In the genomic region with DNA sequence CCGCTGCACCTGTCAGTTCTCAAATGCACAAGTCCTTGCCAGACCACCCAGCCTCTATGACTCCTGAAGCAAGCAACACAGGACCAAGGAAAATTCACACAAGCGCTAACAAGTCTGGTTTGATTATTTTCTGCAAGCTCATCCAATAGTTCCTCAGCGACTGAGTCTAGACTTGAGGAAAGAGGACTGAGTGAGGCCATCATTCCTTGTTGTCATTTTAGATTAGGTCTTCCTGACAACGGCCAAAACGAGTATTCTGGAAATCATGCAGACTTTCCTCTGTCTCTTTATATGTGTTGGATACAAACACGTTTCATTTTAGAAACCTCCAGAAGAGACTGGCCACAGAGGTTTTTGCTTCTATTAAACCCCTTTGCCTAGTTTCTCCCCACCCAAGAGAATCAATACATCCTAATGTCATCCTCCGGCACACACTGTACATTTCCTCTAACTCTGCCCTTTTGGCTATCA, we compare ENCODE assay signal across 8 cellular contexts. TPM values are rescaled to one million over a fixed set of nuclear protein-coding genes. Genes with fewer than 3 reads are reported as not detected.
DNase-seq lines count a peak whose midpoint lies in the region; ATAC-seq and TF ChIP-seq lines count a peak whose summit lies in the region.

No MANE protein-coding gene starts in this region.

- peaks cover 52% of the 10 kb centered on the region for H4K20me1 ChIP-seq in PC-3 (ENCODE audit: low read length)

- BruUV-seq in PC-3 (replicated peaks; lab: Mats Ljungman, UMichigan), result TSS peak; percentile 80

- peak overlapping the region; percentile 88 for H3K4me3 ChIP-seq in PC-3 (ENCODE audit: low read length)

- H3K4me1 ChIP-seq in PC-3 (ENCODE audit: insufficient read depth, low read length), result peaks cover 28% of the 10 kb centered on the region

- ATAC-seq in PC-3, result no peak

- peaks cover 94% of the 10 kb centered on the region for H3K79me2 ChIP-seq in PC-3 (ENCODE audit: low read length)

- POLR2A ChIA-PET in PC-3 (lab: Charles Lee; ENCODE audit: unreplicated experiment), result interaction anchor here (0.6 to 1.1 kb wide), 3 partner anchors 15 to 328 kb away, joined by 3 to 7 read pairs (median 4); a partner anchor contains a TSS

- peaks cover 21% of the 10 kb centered on the region; the same call in 1 of the 2 replicates for H3K36me3 ChIP-seq in PC-3 (ENCODE audit: low read depth, low read length)

- TF ChIP-seq CTCF in PC-3 (conservative IDR thresholded peaks at IDR 0.05; ENCODE audit: low read depth, low read length) (no peak), GM10266 (IDR thresholded peaks at IDR 0.05; ENCODE audit: control insufficient read depth, insufficient read depth, low read depth, missing control alignments) (no peak)

- peak overlapping the region; percentile 98 for H3K9ac ChIP-seq in PC-3 (ENCODE audit: low read length)

- intact Hi-C loops in PC-3 (cut with micrococcal nuclease), result loop anchor here (1.0 to 10.0 kb wide), 4 partner anchors 12 to 338 kb away; a partner anchor contains a TSS

- no peaks in the 10 kb centered on the region for H3K9me2 ChIP-seq in PC-3 (replicated peaks; ENCODE audit: low read length)

- peak; percentile 21 for DNase-seq in NCI-H748 (lab: John Stamatoyannopoulos, UW; ENCODE audit: unreplicated experiment)
- no peak for DNase-seq in NCI-H748 treated with DMSO at 0.1 percent for 48 hours (lab: John Stamatoyannopoulos, UW)
- peak; percentile 30 for DNase-seq in PC-3
- peak; percentile 55 for DNase-seq in dermis blood vessel endothelial cell
- peak; percentile 47 for DNase-seq in myocyte (ENCODE audit: low read depth)
- no peak for DNase-seq in GM10266 (ENCODE audit: extremely low spot score)
- DNase-seq in activated effector memory CD4-positive, alpha-beta T cell treated with anti-CD3 and anti-CD28 coated beads, Interleukin-2, amount 50 U/mL, for 16 hours, result no peak
- no peak for DNase-seq in stimulated activated CD4-positive, alpha-beta T cell treated with anti-CD3 and anti-CD28 coated beads, Interleukin-1b, Interleukin-23, amount 100 ng/mL, for 48 hours

- CTCF ChIA-PET in PC-3 (lab: Charles Lee), result interaction anchor here (0.6 to 1.1 kb wide), 2 partner anchors 53 to 62 kb away, joined by 3 to 4 read pairs; no protein-coding TSS in a partner anchor

- H3K27ac ChIP-seq in PC-3 (ENCODE audit: low read length), result peak overlapping the region; percentile 98

- H3K9me3 ChIP-seq in PC-3 (ENCODE audit: low read length), result no peaks in the 10 kb centered on the region

- no peaks in the 10 kb centered on the region for H3F3A ChIP-seq in PC-3 (ENCODE audit: low read length, unreplicated experiment)

- no peaks in the 10 kb centered on the region for H3K27me3 ChIP-seq in PC-3 (ENCODE audit: low read length)

- H2AFZ ChIP-seq in PC-3 (ENCODE audit: low read length), result peak overlapping the region; percentile 63

- peak overlapping the region; percentile 87 for H3K4me2 ChIP-seq in PC-3 (ENCODE audit: low read length)

RNA-seq across cellular contexts. Expression of a gene that starts 0.6 kb away (rescaled TPM):
- total RNA-seq in PC-3 (2014; rRNA removed) (147 and 163 TPM in 2 replicates), dermis blood vessel endothelial cell (109 and 164 TPM in 2 replicates), myocyte (67.8 and 73.3 TPM in 2 replicates)
- 47.4 TPM for polyA plus RNA-seq in myocyte (2012)

RNA-seq across cellular contexts. Expression of a gene that starts 1.1 kb away (rescaled TPM):
- total RNA-seq in PC-3 (2014; rRNA removed) (72.4 and 89.0 TPM in 2 replicates), dermis blood vessel endothelial cell (71.6 and 81.5 TPM in 2 replicates), myocyte (46.5 and 47.6 TPM in 2 replicates)
- 66.7 TPM for polyA plus RNA-seq in myocyte (2012)

RNA-seq across cellular contexts. Expression of a gene that starts 31.2 kb away (rescaled TPM):
- total RNA-seq in PC-3 (2014; rRNA removed), result 17.9 and 26.3 TPM in 2 replicates
- 26.5 and 27.5 TPM in 2 replicates for total RNA-seq in dermis blood vessel endothelial cell
- total RNA-seq in myocyte, result 14.2 and 16.3 TPM in 2 replicates
- polyA plus RNA-seq in myocyte (2012), result 27.9 TPM

RNA-seq across cellular contexts. Expression of a gene that starts 54.4 kb away (rescaled TPM):
- total RNA-seq in PC-3 (2014; rRNA removed) (163 and 205 TPM in 2 replicates), dermis blood vessel endothelial cell (46.6 and 92.0 TPM in 2 replicates), myocyte (36.8 and 50.2 TPM in 2 replicates)
- 161 TPM for polyA plus RNA-seq in myocyte (2012)

RNA-seq across cellular contexts. Expression of a gene that starts 54.6 kb away (rescaled TPM):
- 82.4 and 112 TPM in 2 replicates for total RNA-seq in PC-3 (2014; rRNA removed)
- 73.3 and 78.8 TPM in 2 replicates for total RNA-seq in dermis blood vessel endothelial cell
- 27.9 and 49.9 TPM in 2 replicates for total RNA-seq in myocyte
- polyA plus RNA-seq in myocyte (2012), result 32.9 TPM

Comparison
In these comparisons a context has a peak if more than half of its experiments do, and no peak if none do; other contexts are left out.
1. DNase-seq: peak in NCI-H748 (single experiment), PC-3 (single experiment), dermis blood vessel endothelial cell (single experiment) and myocyte (single experiment); none in NCI-H748 treated with DMSO at 0.1 percent for 48 hours (single experiment), GM10266 (single experiment), activated effector memory CD4-positive, alpha-beta T cell treated with anti-CD3 and anti-CD28 coated beads, Interleukin-2, amount 50 U/mL, for 16 hours (single experiment) and stimulated activated CD4-positive, alpha-beta T cell treated with anti-CD3 and anti-CD28 coated beads, Interleukin-1b, Interleukin-23, amount 100 ng/mL, for 48 hours (single experiment).